In genomic region chr12:50070314-50071060, GRCh38 we compare ENCODE assay signal across 1 cellular context.
TF ChIP-seq lines count a peak whose summit lies in the region.

No MANE protein-coding gene starts in this region.

TF ChIP-seq in K562, 482 proteins besides CTCF, POLR2A, EP300 and RAD21 (continued from another document and continues in another):
- TF ChIP-seq, protein P1, sequence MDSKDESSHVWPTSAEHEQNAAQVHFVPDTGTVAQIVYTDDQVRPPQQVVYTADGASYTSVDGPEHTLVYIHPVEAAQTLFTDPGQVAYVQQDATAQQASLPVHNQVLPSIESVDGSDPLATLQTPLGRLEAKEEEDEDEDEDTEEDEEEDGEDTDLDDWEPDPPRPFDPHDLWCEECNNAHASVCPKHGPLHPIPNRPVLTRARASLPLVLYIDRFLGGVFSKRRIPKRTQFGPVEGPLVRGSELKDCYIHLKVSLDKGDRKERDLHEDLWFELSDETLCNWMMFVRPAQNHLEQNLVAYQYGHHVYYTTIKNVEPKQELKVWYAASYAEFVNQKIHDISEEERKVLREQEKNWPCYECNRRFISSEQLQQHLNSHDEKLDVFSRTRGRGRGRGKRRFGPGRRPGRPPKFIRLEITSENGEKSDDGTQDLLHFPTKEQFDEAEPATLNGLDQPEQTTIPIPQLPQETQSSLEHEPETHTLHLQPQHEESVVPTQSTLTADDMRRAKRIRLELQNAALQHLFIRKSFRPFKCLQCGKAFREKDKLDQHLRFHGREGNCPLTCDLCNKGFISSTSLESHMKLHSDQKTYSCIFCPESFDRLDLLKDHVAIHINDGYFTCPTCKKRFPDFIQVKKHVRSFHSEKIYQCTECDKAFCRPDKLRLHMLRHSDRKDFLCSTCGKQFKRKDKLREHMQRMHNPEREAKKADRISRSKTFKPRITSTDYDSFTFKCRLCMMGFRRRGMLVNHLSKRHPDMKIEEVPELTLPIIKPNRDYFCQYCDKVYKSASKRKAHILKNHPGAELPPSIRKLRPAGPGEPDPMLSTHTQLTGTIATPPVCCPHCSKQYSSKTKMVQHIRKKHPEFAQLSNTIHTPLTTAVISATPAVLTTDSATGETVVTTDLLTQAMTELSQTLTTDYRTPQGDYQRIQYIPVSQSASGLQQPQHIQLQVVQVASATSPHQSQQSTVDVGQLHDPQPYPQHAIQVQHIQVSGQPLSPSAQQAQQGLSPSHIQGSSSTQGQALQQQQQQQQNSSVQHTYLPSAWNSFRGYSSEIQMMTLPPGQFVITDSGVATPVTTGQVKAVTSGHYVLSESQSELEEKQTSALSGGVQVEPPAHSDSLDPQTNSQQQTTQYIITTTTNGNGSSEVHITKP (IDR thresholded peaks at IDR 0.05; ENCODE audit: partially characterized antibody), result no peak
- no peak for TF ChIP-seq ELF2 (CRISPR knock-in tag; IDR thresholded peaks at IDR 0.05)
- no peak for TF ChIP-seq ETS2 (tag; IDR thresholded peaks at IDR 0.05; ENCODE audit: borderline replicate concordance, poor library complexity, severe bottlenecking)
- TF ChIP-seq, protein P2, sequence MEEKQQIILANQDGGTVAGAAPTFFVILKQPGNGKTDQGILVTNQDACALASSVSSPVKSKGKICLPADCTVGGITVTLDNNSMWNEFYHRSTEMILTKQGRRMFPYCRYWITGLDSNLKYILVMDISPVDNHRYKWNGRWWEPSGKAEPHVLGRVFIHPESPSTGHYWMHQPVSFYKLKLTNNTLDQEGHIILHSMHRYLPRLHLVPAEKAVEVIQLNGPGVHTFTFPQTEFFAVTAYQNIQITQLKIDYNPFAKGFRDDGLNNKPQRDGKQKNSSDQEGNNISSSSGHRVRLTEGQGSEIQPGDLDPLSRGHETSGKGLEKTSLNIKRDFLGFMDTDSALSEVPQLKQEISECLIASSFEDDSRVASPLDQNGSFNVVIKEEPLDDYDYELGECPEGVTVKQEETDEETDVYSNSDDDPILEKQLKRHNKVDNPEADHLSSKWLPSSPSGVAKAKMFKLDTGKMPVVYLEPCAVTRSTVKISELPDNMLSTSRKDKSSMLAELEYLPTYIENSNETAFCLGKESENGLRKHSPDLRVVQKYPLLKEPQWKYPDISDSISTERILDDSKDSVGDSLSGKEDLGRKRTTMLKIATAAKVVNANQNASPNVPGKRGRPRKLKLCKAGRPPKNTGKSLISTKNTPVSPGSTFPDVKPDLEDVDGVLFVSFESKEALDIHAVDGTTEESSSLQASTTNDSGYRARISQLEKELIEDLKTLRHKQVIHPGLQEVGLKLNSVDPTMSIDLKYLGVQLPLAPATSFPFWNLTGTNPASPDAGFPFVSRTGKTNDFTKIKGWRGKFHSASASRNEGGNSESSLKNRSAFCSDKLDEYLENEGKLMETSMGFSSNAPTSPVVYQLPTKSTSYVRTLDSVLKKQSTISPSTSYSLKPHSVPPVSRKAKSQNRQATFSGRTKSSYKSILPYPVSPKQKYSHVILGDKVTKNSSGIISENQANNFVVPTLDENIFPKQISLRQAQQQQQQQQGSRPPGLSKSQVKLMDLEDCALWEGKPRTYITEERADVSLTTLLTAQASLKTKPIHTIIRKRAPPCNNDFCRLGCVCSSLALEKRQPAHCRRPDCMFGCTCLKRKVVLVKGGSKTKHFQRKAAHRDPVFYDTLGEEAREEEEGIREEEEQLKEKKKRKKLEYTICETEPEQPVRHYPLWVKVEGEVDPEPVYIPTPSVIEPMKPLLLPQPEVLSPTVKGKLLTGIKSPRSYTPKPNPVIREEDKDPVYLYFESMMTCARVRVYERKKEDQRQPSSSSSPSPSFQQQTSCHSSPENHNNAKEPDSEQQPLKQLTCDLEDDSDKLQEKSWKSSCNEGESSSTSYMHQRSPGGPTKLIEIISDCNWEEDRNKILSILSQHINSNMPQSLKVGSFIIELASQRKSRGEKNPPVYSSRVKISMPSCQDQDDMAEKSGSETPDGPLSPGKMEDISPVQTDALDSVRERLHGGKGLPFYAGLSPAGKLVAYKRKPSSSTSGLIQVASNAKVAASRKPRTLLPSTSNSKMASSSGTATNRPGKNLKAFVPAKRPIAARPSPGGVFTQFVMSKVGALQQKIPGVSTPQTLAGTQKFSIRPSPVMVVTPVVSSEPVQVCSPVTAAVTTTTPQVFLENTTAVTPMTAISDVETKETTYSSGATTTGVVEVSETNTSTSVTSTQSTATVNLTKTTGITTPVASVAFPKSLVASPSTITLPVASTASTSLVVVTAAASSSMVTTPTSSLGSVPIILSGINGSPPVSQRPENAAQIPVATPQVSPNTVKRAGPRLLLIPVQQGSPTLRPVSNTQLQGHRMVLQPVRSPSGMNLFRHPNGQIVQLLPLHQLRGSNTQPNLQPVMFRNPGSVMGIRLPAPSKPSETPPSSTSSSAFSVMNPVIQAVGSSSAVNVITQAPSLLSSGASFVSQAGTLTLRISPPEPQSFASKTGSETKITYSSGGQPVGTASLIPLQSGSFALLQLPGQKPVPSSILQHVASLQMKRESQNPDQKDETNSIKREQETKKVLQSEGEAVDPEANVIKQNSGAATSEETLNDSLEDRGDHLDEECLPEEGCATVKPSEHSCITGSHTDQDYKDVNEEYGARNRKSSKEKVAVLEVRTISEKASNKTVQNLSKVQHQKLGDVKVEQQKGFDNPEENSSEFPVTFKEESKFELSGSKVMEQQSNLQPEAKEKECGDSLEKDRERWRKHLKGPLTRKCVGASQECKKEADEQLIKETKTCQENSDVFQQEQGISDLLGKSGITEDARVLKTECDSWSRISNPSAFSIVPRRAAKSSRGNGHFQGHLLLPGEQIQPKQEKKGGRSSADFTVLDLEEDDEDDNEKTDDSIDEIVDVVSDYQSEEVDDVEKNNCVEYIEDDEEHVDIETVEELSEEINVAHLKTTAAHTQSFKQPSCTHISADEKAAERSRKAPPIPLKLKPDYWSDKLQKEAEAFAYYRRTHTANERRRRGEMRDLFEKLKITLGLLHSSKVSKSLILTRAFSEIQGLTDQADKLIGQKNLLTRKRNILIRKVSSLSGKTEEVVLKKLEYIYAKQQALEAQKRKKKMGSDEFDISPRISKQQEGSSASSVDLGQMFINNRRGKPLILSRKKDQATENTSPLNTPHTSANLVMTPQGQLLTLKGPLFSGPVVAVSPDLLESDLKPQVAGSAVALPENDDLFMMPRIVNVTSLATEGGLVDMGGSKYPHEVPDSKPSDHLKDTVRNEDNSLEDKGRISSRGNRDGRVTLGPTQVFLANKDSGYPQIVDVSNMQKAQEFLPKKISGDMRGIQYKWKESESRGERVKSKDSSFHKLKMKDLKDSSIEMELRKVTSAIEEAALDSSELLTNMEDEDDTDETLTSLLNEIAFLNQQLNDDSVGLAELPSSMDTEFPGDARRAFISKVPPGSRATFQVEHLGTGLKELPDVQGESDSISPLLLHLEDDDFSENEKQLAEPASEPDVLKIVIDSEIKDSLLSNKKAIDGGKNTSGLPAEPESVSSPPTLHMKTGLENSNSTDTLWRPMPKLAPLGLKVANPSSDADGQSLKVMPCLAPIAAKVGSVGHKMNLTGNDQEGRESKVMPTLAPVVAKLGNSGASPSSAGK (IDR thresholded peaks at IDR 0.05), result no peak; the same call in 1 of the 2 replicates
- peak; percentile 68; the same call in 1 of the 2 replicates for TF ChIP-seq XRCC5 (IDR thresholded peaks at IDR 0.05; ENCODE audit: low read depth, low read length)
- TF ChIP-seq, protein P3, sequence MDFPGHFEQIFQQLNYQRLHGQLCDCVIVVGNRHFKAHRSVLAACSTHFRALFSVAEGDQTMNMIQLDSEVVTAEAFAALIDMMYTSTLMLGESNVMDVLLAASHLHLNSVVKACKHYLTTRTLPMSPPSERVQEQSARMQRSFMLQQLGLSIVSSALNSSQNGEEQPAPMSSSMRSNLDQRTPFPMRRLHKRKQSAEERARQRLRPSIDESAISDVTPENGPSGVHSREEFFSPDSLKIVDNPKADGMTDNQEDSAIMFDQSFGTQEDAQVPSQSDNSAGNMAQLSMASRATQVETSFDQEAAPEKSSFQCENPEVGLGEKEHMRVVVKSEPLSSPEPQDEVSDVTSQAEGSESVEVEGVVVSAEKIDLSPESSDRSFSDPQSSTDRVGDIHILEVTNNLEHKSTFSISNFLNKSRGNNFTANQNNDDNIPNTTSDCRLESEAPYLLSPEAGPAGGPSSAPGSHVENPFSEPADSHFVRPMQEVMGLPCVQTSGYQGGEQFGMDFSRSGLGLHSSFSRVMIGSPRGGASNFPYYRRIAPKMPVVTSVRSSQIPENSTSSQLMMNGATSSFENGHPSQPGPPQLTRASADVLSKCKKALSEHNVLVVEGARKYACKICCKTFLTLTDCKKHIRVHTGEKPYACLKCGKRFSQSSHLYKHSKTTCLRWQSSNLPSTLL (IDR thresholded peaks at IDR 0.05), result no peak
- no peak; the same call in 1 of the 2 replicates for TF ChIP-seq ARID2 (IDR thresholded peaks at IDR 0.05)
- TF ChIP-seq HDAC2 (IDR thresholded peaks at IDR 0.05), result 0 out of 2 replicates have a peak, but pooled peaks have one; percentile 52
- TF ChIP-seq BRF2 (IDR thresholded peaks at IDR 0.05; ENCODE audit: borderline replicate concordance, insufficient read depth, insufficient read length), result no peak
- TF ChIP-seq BRD4 (IDR thresholded peaks at IDR 0.05), result no peak
- peak; percentile 70 for TF ChIP-seq GABPB1 (CRISPR knock-in tag; IDR thresholded peaks at IDR 0.05)
- no peak for TF ChIP-seq CBX1 (IDR thresholded peaks at IDR 0.05; ENCODE audit: low read depth)
- TF ChIP-seq, protein P4, sequence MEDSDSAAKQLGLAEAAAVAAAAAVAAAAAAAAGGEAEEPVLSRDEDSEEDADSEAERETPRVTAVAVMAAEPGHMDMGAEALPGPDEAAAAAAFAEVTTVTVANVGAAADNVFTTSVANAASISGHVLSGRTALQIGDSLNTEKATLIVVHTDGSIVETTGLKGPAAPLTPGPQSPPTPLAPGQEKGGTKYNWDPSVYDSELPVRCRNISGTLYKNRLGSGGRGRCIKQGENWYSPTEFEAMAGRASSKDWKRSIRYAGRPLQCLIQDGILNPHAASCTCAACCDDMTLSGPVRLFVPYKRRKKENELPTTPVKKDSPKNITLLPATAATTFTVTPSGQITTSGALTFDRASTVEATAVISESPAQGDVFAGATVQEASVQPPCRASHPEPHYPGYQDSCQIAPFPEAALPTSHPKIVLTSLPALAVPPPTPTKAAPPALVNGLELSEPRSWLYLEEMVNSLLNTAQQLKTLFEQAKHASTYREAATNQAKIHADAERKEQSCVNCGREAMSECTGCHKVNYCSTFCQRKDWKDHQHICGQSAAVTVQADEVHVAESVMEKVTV (CRISPR knock-in tag; IDR thresholded peaks at IDR 0.05), result peak; percentile 90
- TF ChIP-seq EGR1 (conservative IDR thresholded peaks at IDR 0.05), result no peak
- no peak for TF ChIP-seq E2F8 (IDR thresholded peaks at IDR 0.05; ENCODE audit: low read depth, partially characterized antibody)
- 0 out of 2 replicates have a peak, but pooled peaks have one; percentile 18 for TF ChIP-seq PHB2 (IDR thresholded peaks at IDR 0.05; ENCODE audit: low read depth)
- TF ChIP-seq PPARD (CRISPR knock-in tag; IDR thresholded peaks at IDR 0.05), result no peak
- 0 out of 4 replicates have a peak, but pooled peaks of 1 of the 2 experiments have one; percentile 12 for TF ChIP-seq TRIM24 (IDR thresholded peaks at IDR 0.05)
- no peak for TF ChIP-seq ZNF518B (CRISPR knock-in tag; IDR thresholded peaks at IDR 0.05)
- no peak for TF ChIP-seq EZH2 (IDR thresholded peaks at IDR 0.05; ENCODE audit: borderline replicate concordance, low read depth, low read length)
- peak; percentile 70; the same call in 1 of the 2 replicates for TF ChIP-seq STAG1 (CRISPR knock-in tag; IDR thresholded peaks at IDR 0.05; ENCODE audit: borderline replicate concordance)
- TF ChIP-seq, protein P5, sequence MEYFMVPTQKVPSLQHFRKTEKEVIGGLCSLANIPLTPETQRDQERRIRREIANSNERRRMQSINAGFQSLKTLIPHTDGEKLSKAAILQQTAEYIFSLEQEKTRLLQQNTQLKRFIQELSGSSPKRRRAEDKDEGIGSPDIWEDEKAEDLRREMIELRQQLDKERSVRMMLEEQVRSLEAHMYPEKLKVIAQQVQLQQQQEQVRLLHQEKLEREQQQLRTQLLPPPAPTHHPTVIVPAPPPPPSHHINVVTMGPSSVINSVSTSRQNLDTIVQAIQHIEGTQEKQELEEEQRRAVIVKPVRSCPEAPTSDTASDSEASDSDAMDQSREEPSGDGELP (CRISPR knock-in tag; IDR thresholded peaks at IDR 0.05; ENCODE audit: borderline replicate concordance), result peak; percentile 76; the same call in 1 of the 2 replicates
